Comparison of ENCODE assay signal across 1 cellular context in the genomic region with DNA sequence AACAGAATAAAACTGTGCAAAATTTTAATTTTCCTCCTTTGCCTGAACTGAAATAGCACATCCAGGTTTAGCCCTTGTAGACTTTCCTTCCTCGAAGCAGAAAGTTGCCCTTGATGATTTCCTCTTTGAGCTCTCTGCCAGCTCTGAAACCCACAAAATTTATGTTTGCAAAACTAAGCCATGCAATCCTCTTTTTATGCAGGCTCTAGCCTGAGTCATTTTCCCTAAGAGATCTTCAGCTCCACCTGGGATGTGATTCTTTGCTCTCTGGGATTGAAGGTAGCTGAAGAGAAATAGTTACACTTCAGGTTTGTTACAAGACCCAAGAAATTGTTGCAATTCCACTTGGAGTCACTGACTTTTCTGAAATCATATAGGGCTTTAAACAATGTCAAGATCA.
TF ChIP-seq lines count a peak whose summit lies in the region.

No MANE protein-coding gene starts in this region.

TF ChIP-seq in SK-N-SH treated with all-trans-retinoic acid at 6 μM for 48 hours, 23 proteins besides CTCF, POLR2A, EP300 and RAD21 (continued from another document):
- TF ChIP-seq, protein P1, sequence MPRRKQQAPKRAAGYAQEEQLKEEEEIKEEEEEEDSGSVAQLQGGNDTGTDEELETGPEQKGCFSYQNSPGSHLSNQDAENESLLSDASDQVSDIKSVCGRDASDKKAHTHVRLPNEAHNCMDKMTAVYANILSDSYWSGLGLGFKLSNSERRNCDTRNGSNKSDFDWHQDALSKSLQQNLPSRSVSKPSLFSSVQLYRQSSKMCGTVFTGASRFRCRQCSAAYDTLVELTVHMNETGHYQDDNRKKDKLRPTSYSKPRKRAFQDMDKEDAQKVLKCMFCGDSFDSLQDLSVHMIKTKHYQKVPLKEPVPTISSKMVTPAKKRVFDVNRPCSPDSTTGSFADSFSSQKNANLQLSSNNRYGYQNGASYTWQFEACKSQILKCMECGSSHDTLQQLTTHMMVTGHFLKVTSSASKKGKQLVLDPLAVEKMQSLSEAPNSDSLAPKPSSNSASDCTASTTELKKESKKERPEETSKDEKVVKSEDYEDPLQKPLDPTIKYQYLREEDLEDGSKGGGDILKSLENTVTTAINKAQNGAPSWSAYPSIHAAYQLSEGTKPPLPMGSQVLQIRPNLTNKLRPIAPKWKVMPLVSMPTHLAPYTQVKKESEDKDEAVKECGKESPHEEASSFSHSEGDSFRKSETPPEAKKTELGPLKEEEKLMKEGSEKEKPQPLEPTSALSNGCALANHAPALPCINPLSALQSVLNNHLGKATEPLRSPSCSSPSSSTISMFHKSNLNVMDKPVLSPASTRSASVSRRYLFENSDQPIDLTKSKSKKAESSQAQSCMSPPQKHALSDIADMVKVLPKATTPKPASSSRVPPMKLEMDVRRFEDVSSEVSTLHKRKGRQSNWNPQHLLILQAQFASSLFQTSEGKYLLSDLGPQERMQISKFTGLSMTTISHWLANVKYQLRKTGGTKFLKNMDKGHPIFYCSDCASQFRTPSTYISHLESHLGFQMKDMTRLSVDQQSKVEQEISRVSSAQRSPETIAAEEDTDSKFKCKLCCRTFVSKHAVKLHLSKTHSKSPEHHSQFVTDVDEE (CRISPR knock-in tag; IDR thresholded peaks at IDR 0.05), result no peak
- TF ChIP-seq TCF4 (CRISPR knock-in tag; IDR thresholded peaks at IDR 0.05; ENCODE audit: borderline replicate concordance) (no peak), ZNF565 (CRISPR knock-in tag; conservative IDR thresholded peaks at IDR 0.05; ENCODE audit: low read depth) (no peak), SNAI2 (CRISPR knock-in tag; IDR thresholded peaks at IDR 0.05) (no peak)
